ENCODE assay signal across 14 cellular contexts in genomic region chr6:130482645-130483390, GRCh38.
DNase-seq lines count a peak whose midpoint lies in the region; ATAC-seq and TF ChIP-seq lines count a peak whose summit lies in the region.
"Had no signal": no experiment of that assay in that cellular context is flagged by ENCODE, and none has a peak within 500 bp of the region (broad histone marks: within the 10 kb centered on the region; RNA-seq: fewer than 3 reads in every experiment).

No MANE protein-coding gene starts in this region.

- CTCF ChIA-PET in CD8-positive, alpha-beta T cell (lab: Charles Lee) = no interaction called here
- CTCF ChIA-PET in naive thymus-derived CD4-positive, alpha-beta T cell (lab: Charles Lee) = no interaction called here

- no peak overlapping the region for H3K4me3 ChIP-seq in CD8-positive, alpha-beta T cell (ENCODE audit: low read depth, low read length)
- no peak overlapping the region for H3K4me3 ChIP-seq in adipocyte (ENCODE audit: low read length)
- H3K4me3 ChIP-seq in naive thymus-derived CD4-positive, alpha-beta T cell (ENCODE audit: low read length) = no peak overlapping the region
- H3K4me3 ChIP-seq in gastroesophageal sphincter = no peak overlapping the region
- H3K4me3 ChIP-seq: breast epithelium, prostate gland had no signal

- DNase-seq in CD8-positive, alpha-beta T cell = no peak
- peak; percentile 67 for DNase-seq in HT1080 (ENCODE audit: low read depth)
- DNase-seq in adipocyte (ENCODE audit: low read depth) = peak; percentile 46
- DNase-seq in naive thymus-derived CD4-positive, alpha-beta T cell = peak in 3 of 9 donors; percentile 8 to 9 (median 9)
- no peak for DNase-seq in NCI-H187 (lab: John Stamatoyannopoulos, UW)
- DNase-seq: NCI-H1436, NCI-H774, SHP77 had no signal

- H3K9me3 Mint-ChIP-seq in CD8-positive, alpha-beta T cell = no peaks in the 10 kb centered on the region
- peaks cover 0 to 32% (median 5%) of the 10 kb centered on the region in 11 donors for H3K9me3 Mint-ChIP-seq in naive thymus-derived CD4-positive, alpha-beta T cell

- H3K4me3 Mint-ChIP-seq in CD8-positive, alpha-beta T cell = peak overlapping the region; percentile 1
- peak overlapping the region; percentile 15 to 77 (median 51) for H3K4me3 Mint-ChIP-seq in naive thymus-derived CD4-positive, alpha-beta T cell

- H3K27ac ChIP-seq in CD8-positive, alpha-beta T cell (ENCODE audit: low read depth, low read length) = no peak overlapping the region
- no peak overlapping the region for H3K27ac ChIP-seq in naive thymus-derived CD4-positive, alpha-beta T cell (ENCODE audit: low read depth, low read length)
- no peak overlapping the region for H3K27ac ChIP-seq in gastroesophageal sphincter
- H3K27ac ChIP-seq: breast epithelium, epithelial cell of prostate, prostate gland, VCaP had no signal

- TF ChIP-seq CTCF in CD8-positive, alpha-beta T cell (IDR thresholded peaks at IDR 0.05) = no peak
- TF ChIP-seq CTCF in gastroesophageal sphincter (IDR thresholded peaks at IDR 0.05) = no peak

- no peak overlapping the region for H3K9ac ChIP-seq in adipocyte (ENCODE audit: low read length)

- no peak for ATAC-seq in CD8-positive, alpha-beta T cell
- ATAC-seq in naive thymus-derived CD4-positive, alpha-beta T cell = no peak
- no peak for ATAC-seq in gastroesophageal sphincter
- ATAC-seq in HG02798 (IDR thresholded peaks at IDR 0.05; ENCODE audit: poor library complexity, unreplicated experiment) = no peak

- POLR2A ChIA-PET in CD8-positive, alpha-beta T cell (lab: Charles Lee) = interaction anchor here (0.6 kb wide), 1 partner anchor 204 kb away, joined by 6 read pairs; no protein-coding TSS in a partner anchor
- POLR2A ChIA-PET in naive thymus-derived CD4-positive, alpha-beta T cell (lab: Charles Lee) = no interaction called here

- H3K4me1 Mint-ChIP-seq in CD8-positive, alpha-beta T cell (ENCODE audit: low read depth) = peaks cover 23% of the 10 kb centered on the region
- H3K4me1 Mint-ChIP-seq in naive thymus-derived CD4-positive, alpha-beta T cell = peaks cover 9 to 40% (median 32%) of the 10 kb centered on the region in 7 donors

- H3K36me3 ChIP-seq in CD8-positive, alpha-beta T cell (ENCODE audit: insufficient read depth, low read length) = no peaks in the 10 kb centered on the region
- H3K36me3 ChIP-seq in adipocyte (ENCODE audit: control insufficient read depth, insufficient read depth, low read length, severe bottlenecking) (no peaks in the 10 kb centered on the region), gastroesophageal sphincter (no peaks in the 10 kb centered on the region)
- no peaks in the 10 kb centered on the region for H3K36me3 ChIP-seq in naive thymus-derived CD4-positive, alpha-beta T cell (ENCODE audit: control insufficient read depth in 2 of 3, insufficient read depth in 3 of 3, low read length in 3 of 3)
- H3K36me3 ChIP-seq: breast epithelium, prostate gland had no signal

- no peak for TF ChIP-seq POLR2A in gastroesophageal sphincter (IDR thresholded peaks at IDR 0.05)

- H3K27me3 ChIP-seq in CD8-positive, alpha-beta T cell (ENCODE audit: insufficient read depth, low read length) = no peaks in the 10 kb centered on the region
- H3K27me3 ChIP-seq in adipocyte (replicated peaks; ENCODE audit: control insufficient read depth, insufficient read depth, low read length) (no peaks in the 10 kb centered on the region), gastroesophageal sphincter (no peaks in the 10 kb centered on the region)
- no peaks in the 10 kb centered on the region for H3K27me3 ChIP-seq in naive thymus-derived CD4-positive, alpha-beta T cell (ENCODE audit: control insufficient read depth in 2 of 2, insufficient read depth in 2 of 2, low read length in 2 of 2)
- H3K27me3 ChIP-seq: breast epithelium had no signal

- no peaks in the 10 kb centered on the region for H3K36me3 Mint-ChIP-seq in CD8-positive, alpha-beta T cell
- peaks cover 0 to 41% (median 4%) of the 10 kb centered on the region in 5 donors for H3K36me3 Mint-ChIP-seq in naive thymus-derived CD4-positive, alpha-beta T cell

- H3K27ac Mint-ChIP-seq in CD8-positive, alpha-beta T cell = no peak overlapping the region
- H3K27ac Mint-ChIP-seq in naive thymus-derived CD4-positive, alpha-beta T cell = peak overlapping the region in 4 of 9 donors; percentile 10 to 72 (median 58)

- no peaks in the 10 kb centered on the region for H3K27me3 Mint-ChIP-seq in CD8-positive, alpha-beta T cell (ENCODE audit: low read depth)
- H3K27me3 Mint-ChIP-seq in naive thymus-derived CD4-positive, alpha-beta T cell = no peaks in the 10 kb centered on the region

- WGBS in gastroesophageal sphincter (ENCODE audit: low coverage in 1 of 2), 2 donors = 66 to 76% methylated on average over 3 to 5 of the region's 5 CpGs

- intact Hi-C loops in CD8-positive, alpha-beta T cell (cut with DNase I, micrococcal nuclease) = no loop called here
- intact Hi-C loops in naive thymus-derived CD4-positive, alpha-beta T cell (cut with micrococcal nuclease) = loop anchor here in 1 of 2 donors (2.0 kb wide), 1 partner anchor 30 kb away; no protein-coding TSS in a partner anchor

- peaks cover 17% of the 10 kb centered on the region for H3K4me1 ChIP-seq in CD8-positive, alpha-beta T cell (ENCODE audit: insufficient read depth, low read length)
- H3K4me1 ChIP-seq in adipocyte (ENCODE audit: control insufficient read depth, insufficient read depth, low read length) (peaks cover 4% of the 10 kb centered on the region), gastroesophageal sphincter (no peaks in the 10 kb centered on the region)
- peaks cover 7 to 16% of the 10 kb centered on the region in 2 donors for H3K4me1 ChIP-seq in naive thymus-derived CD4-positive, alpha-beta T cell (ENCODE audit: control insufficient read depth in 2 of 2, insufficient read depth in 2 of 2, low read length in 2 of 2)
- H3K4me1 ChIP-seq: breast epithelium, prostate gland had no signal

- no peaks in the 10 kb centered on the region for H3K9me3 ChIP-seq in CD8-positive, alpha-beta T cell (ENCODE audit: low read length)
- H3K9me3 ChIP-seq in adipocyte (ENCODE audit: control insufficient read depth, low read length) (no peaks in the 10 kb centered on the region), gastroesophageal sphincter (no peaks in the 10 kb centered on the region)
- no peaks in the 10 kb centered on the region for H3K9me3 ChIP-seq in naive thymus-derived CD4-positive, alpha-beta T cell (ENCODE audit: control insufficient read depth in 2 of 3, low read length in 3 of 3)
- H3K9me3 ChIP-seq: breast epithelium, prostate gland had no signal

- no peak for TF ChIP-seq EP300 in gastroesophageal sphincter (IDR thresholded peaks at IDR 0.05)

Comparison
In these comparisons a context has a peak if more than half of its experiments do, and no peak if none do; other contexts are left out.
1. DNase-seq: peak in HT1080 (single experiment) and adipocyte (single experiment); none in CD8-positive, alpha-beta T cell (0 of 7) and NCI-H187 (0 of 2).